25 cellular contexts compared by ENCODE assay signal in genomic region chr18:46609048-46609447, GRCh38. TPM values are rescaled to one million over a fixed set of nuclear protein-coding genes. Genes with fewer than 3 reads are reported as not detected.
"Had no signal": no experiment of that assay in that cellular context is flagged by ENCODE, and none has a peak within 500 bp of the region (broad histone marks: within the 10 kb centered on the region; RNA-seq: fewer than 3 reads in every experiment).

No MANE protein-coding gene starts in this region.

- H3K4me3 ChIP-seq: breast epithelium had no signal

- ATAC-seq: activated CD8-positive, alpha-beta T cell treated with anti-CD3 and anti-CD28 coated beads, Interleukin-2, amount 10 ng/mL, durations not matched to agents 7 days and 5 days; PC-3; T-helper 17 cell; WTC11 had no signal

- H3K4me2 ChIP-seq: KMS-11 had no signal

- DNase-seq: activated CD4-positive, alpha-beta T cell treated with anti-CD3 and anti-CD28 coated beads for 48 hours; activated CD4-positive, alpha-beta T cell treated with anti-CD3 and anti-CD28 coated beads, Interleukin-2, amount 50 U/mL, for 4 hours; activated CD4-positive, CD25-positive, alpha-beta regulatory T cell treated with anti-CD3 and anti-CD28 coated beads, Interleukin-2, amount 50 U/mL, for 72 hours; activated CD8-positive, alpha-beta memory T cell treated with anti-CD3 and anti-CD28 coated beads, Interleukin-2, amount 50 U/mL, for 48 hours; activated CD8-positive, alpha-beta T cell treated with anti-CD3 and anti-CD28 coated beads, Interleukin-2, amount 10 ng/mL, durations not matched to agents 7 days and 5 days; activated T-cell treated with anti-CD3 and anti-CD28 coated beads, Interleukin-2, amount 50 U/mL, for 1 hour; aorta; caudate nucleus; MV-4-11; NCI-H1092 treated with DMSO at 0.1 percent for 48 hours; NCI-H1417 treated with DMSO at 0.1 percent for 48 hours; NCI-H1694; NCI-H2029; NCI-H2227 treated with DMSO at 0.1 percent for 48 hours; NCI-H446 treated with DMSO at 0.1 percent for 48 hours; NCI-H526 treated with DMSO at 0.1 percent for 48 hours; NCI-H82; PC-3; T-helper 17 cell; T-helper 9 cell had no signal

- H3K27ac ChIP-seq: breast epithelium, KMS-11 had no signal

- H3K4me1 ChIP-seq: breast epithelium had no signal

- H3K36me3 ChIP-seq: breast epithelium had no signal

- H3K9me3 ChIP-seq: breast epithelium had no signal

- H3K9ac ChIP-seq: KMS-11 had no signal

- H3K27me3 ChIP-seq: breast epithelium had no signal

RNA-seq across cellular contexts. Expression of gene LOXHD1, which starts 48.0 kb away (rescaled TPM):
- total RNA-seq: MCF 10A, PC-3, SK-MEL-5 had no signal
